In the genomic region with DNA sequence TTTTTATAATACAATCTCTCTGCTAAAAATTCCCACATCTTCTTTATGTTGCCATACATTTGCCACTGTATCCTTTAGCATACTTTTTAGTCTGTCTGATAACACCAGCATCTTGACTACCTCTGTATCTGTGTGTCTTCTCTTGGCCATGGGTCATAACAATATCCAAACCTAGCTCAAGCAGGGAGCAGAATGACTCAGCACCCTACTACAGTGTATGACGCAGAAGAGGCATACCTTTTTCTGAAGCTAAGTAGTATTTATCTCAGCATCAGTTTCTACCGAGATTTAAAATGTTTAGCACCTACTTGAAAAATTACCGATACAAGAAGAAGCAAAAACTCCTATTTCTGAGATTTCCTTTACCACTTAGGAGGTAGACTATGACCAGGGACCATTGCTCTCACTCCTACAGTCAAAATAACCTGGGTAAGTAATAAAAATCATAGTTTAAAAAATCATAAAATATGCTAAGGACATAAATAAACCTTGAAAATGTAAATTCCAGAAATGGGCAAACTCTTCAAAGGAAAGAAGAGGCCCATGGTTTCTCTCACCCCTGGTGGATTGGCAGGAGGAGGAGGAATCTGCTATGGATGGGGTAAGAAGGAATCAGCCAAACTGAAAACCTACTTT, we compare ENCODE assay signal across 13 cellular contexts.
DNase-seq lines count a peak whose midpoint lies in the region; ATAC-seq lines count a peak whose summit lies in the region.
"Had no signal": no experiment of that assay in that cellular context is flagged by ENCODE, and none has a peak within 500 bp of the region (broad histone marks: within the 10 kb centered on the region; RNA-seq: fewer than 3 reads in every experiment).

No MANE protein-coding gene starts in this region.

- peak; percentile 83 for DNase-seq in DMS53 (lab: John Stamatoyannopoulos, UW)
- peak; percentile 46 for DNase-seq in HCEC 1CT
- no peak for DNase-seq in activated T-helper 2 cell treated with anti-CD3 and anti-CD28 coated beads, Interferon-gamma antibody, Interleukin-2, Interleukin-4, amounts not matched to agents 10 μg/mL and 5 μg/mL and 100 μg/mL, durations not matched to agents 14 hours and 24 hours and 36 hours (ENCODE audit: low spot score)
- DNase-seq in kidney tubule cell (ENCODE audit: low spot score), result peak; percentile 56
- DNase-seq in islet precursor cell, result no peak
- no peak for DNase-seq in midbrain (lab: John Stamatoyannopoulos, UW)
- no peak for DNase-seq in NCI-H526 treated with DMSO at 0.1 percent for 48 hours (lab: John Stamatoyannopoulos, UW)
- DNase-seq: activated CD4-positive, CD25-positive, alpha-beta regulatory T cell treated with anti-CD3 and anti-CD28 coated beads, Interleukin-2, amount 50 U/mL, for 72 hours; amniotic stem cell; H7; NCI-H2081; RPMI8226 had no signal

- intact Hi-C loops in activated T-helper 2 cell treated with anti-CD3 and anti-CD28 coated beads, Interferon-gamma antibody, Interleukin-2, Interleukin-4, amounts not matched to agents 10 μg/mL and 5 μg/mL and 100 μg/mL, durations not matched to agents 14 hours and 24 hours and 36 hours (cut with micrococcal nuclease), result loop anchor here (1.0 kb wide), 1 partner anchor 14 kb away; no protein-coding TSS in a partner anchor

- no peaks in the 10 kb centered on the region for H3K9me3 Mint-ChIP-seq in activated T-helper 2 cell treated with anti-CD3 and anti-CD28 coated beads, Interferon-gamma antibody, Interleukin-2, Interleukin-4, amounts not matched to agents 10 μg/mL and 5 μg/mL and 100 μg/mL, durations not matched to agents 14 hours and 24 hours and 36 hours

- no peak overlapping the region for H3K4me3 Mint-ChIP-seq in activated T-helper 2 cell treated with anti-CD3 and anti-CD28 coated beads, Interferon-gamma antibody, Interleukin-2, Interleukin-4, amounts not matched to agents 10 μg/mL and 5 μg/mL and 100 μg/mL, durations not matched to agents 14 hours and 24 hours and 36 hours (ENCODE audit: low read depth)

- peak overlapping the region; percentile 20 for H3K27ac Mint-ChIP-seq in activated T-helper 2 cell treated with anti-CD3 and anti-CD28 coated beads, Interferon-gamma antibody, Interleukin-2, Interleukin-4, amounts not matched to agents 10 μg/mL and 5 μg/mL and 100 μg/mL, durations not matched to agents 14 hours and 24 hours and 36 hours

- peaks cover 16% of the 10 kb centered on the region for H3K4me1 Mint-ChIP-seq in activated T-helper 2 cell treated with anti-CD3 and anti-CD28 coated beads, Interferon-gamma antibody, Interleukin-2, Interleukin-4, amounts not matched to agents 10 μg/mL and 5 μg/mL and 100 μg/mL, durations not matched to agents 14 hours and 24 hours and 36 hours (ENCODE audit: low read depth)

- H3K36me3 Mint-ChIP-seq in activated T-helper 2 cell treated with anti-CD3 and anti-CD28 coated beads, Interferon-gamma antibody, Interleukin-2, Interleukin-4, amounts not matched to agents 10 μg/mL and 5 μg/mL and 100 μg/mL, durations not matched to agents 14 hours and 24 hours and 36 hours (ENCODE audit: low read depth), result no peaks in the 10 kb centered on the region

- H3K27me3 Mint-ChIP-seq in activated T-helper 2 cell treated with anti-CD3 and anti-CD28 coated beads, Interferon-gamma antibody, Interleukin-2, Interleukin-4, amounts not matched to agents 10 μg/mL and 5 μg/mL and 100 μg/mL, durations not matched to agents 14 hours and 24 hours and 36 hours (ENCODE audit: low read depth), result peaks cover 18% of the 10 kb centered on the region

- no peak for ATAC-seq in HG03432 (IDR thresholded peaks at IDR 0.05; ENCODE audit: unreplicated experiment)

Comparison
In these comparisons a context has a peak if more than half of its experiments do, and no peak if none do; other contexts are left out.
1. DNase-seq: peak in DMS53 (single experiment), HCEC 1CT (single experiment) and kidney tubule cell (single experiment); none in activated T-helper 2 cell treated with anti-CD3 and anti-CD28 coated beads, Interferon-gamma antibody, Interleukin-2, Interleukin-4, amounts not matched to agents 10 μg/mL and 5 μg/mL and 100 μg/mL, durations not matched to agents 14 hours and 24 hours and 36 hours (single experiment), islet precursor cell (single experiment), midbrain (single experiment) and NCI-H526 treated with DMSO at 0.1 percent for 48 hours (single experiment).